10 cellular contexts compared by ENCODE assay signal in genomic region chr10:33252794-33253203, GRCh38.
DNase-seq lines count a peak whose midpoint lies in the region; ATAC-seq and TF ChIP-seq lines count a peak whose summit lies in the region.
"Had no signal": no experiment of that assay in that cellular context is flagged by ENCODE, and none has a peak within 500 bp of the region (broad histone marks: within the 10 kb centered on the region; RNA-seq: fewer than 3 reads in every experiment).

No MANE protein-coding gene starts in this region.

- peak; percentile 54 for ATAC-seq in left lung
- ATAC-seq in GM19452 (IDR thresholded peaks at IDR 0.05; ENCODE audit: unreplicated experiment): no peak
- no peak for ATAC-seq in HG02623 (IDR thresholded peaks at IDR 0.05; ENCODE audit: unreplicated experiment)

- H3K4me3 Mint-ChIP-seq in activated CD4-positive, alpha-beta T cell treated with anti-CD3 and anti-CD28 coated beads, Interleukin-2, amount 10 ng/mL, durations not matched to agents 7 days and 5 days: no peak overlapping the region
- H3K4me3 Mint-ChIP-seq: neural crest cell had no signal

- H3K4me3 ChIP-seq in AG10803 (ENCODE audit: low read length): no peak overlapping the region
- no peak overlapping the region for H3K4me3 ChIP-seq in left lung

- CTCF ChIA-PET in activated CD4-positive, alpha-beta T cell treated with anti-CD3 and anti-CD28 coated beads, Interleukin-2, amount 10 ng/mL, durations not matched to agents 7 days and 5 days (lab: Charles Lee): no interaction called here

- H3K27ac ChIP-seq in left lung: peak overlapping the region; percentile 14 to 39

- H3K9me3 ChIP-seq in left lung: no peaks in the 10 kb centered on the region

- peaks cover 9% of the 10 kb centered on the region for H3K9me3 Mint-ChIP-seq in activated CD4-positive, alpha-beta T cell treated with anti-CD3 and anti-CD28 coated beads, Interleukin-2, amount 10 ng/mL, durations not matched to agents 7 days and 5 days
- H3K9me3 Mint-ChIP-seq: neural crest cell had no signal

- intact Hi-C loops in left lung (cut with DNase I) (no loop called here), posterior cingulate gyrus (cut with DNase I) (no loop called here)

- peaks cover 11% of the 10 kb centered on the region for H3K36me3 Mint-ChIP-seq in activated CD4-positive, alpha-beta T cell treated with anti-CD3 and anti-CD28 coated beads, Interleukin-2, amount 10 ng/mL, durations not matched to agents 7 days and 5 days (ENCODE audit: low read depth)

- H3K27me3 Mint-ChIP-seq in activated CD4-positive, alpha-beta T cell treated with anti-CD3 and anti-CD28 coated beads, Interleukin-2, amount 10 ng/mL, durations not matched to agents 7 days and 5 days: peaks cover 31% of the 10 kb centered on the region

- H3K27me3 ChIP-seq in left lung: no peaks in the 10 kb centered on the region

- H3K4me1 Mint-ChIP-seq in activated CD4-positive, alpha-beta T cell treated with anti-CD3 and anti-CD28 coated beads, Interleukin-2, amount 10 ng/mL, durations not matched to agents 7 days and 5 days: peaks cover 42% of the 10 kb centered on the region

- TF ChIP-seq CTCF in AG10803 (conservative IDR thresholded peaks at IDR 0.05; ENCODE audit: low read length): no peak
- no peak for TF ChIP-seq CTCF in left lung (IDR thresholded peaks at IDR 0.05)

- POLR2A ChIA-PET in activated CD4-positive, alpha-beta T cell treated with anti-CD3 and anti-CD28 coated beads, Interleukin-2, amount 10 ng/mL, durations not matched to agents 7 days and 5 days (lab: Charles Lee): no interaction called here

- peak; percentile 79 for DNase-seq in AG10803 (ENCODE audit: low read depth)
- peak; percentile 86 for DNase-seq in HCEC 1CT
- DNase-seq in amniotic epithelial cell (ENCODE audit: low read depth): peak; percentile 81
- no peak for DNase-seq in left lung
- DNase-seq in posterior cingulate gyrus: no peak
- DNase-seq in activated CD4-positive, alpha-beta T cell treated with anti-CD3 and anti-CD28 coated beads, Interleukin-2, amount 10 ng/mL, durations not matched to agents 7 days and 5 days: no peak
- DNase-seq: amygdala had no signal

- H3K4me1 ChIP-seq in left lung: peaks cover 11 to 35% of the 10 kb centered on the region in 2 donors

- H3K27ac Mint-ChIP-seq in activated CD4-positive, alpha-beta T cell treated with anti-CD3 and anti-CD28 coated beads, Interleukin-2, amount 10 ng/mL, durations not matched to agents 7 days and 5 days: no peak overlapping the region

- H3K36me3 ChIP-seq in left lung: peaks cover 0 to 49% of the 10 kb centered on the region in 2 donors

Comparison
In these comparisons a context has a peak if more than half of its experiments do, and no peak if none do; other contexts are left out.
1. DNase-seq: peak in AG10803 (single experiment), HCEC 1CT (single experiment) and amniotic epithelial cell (single experiment); none in left lung (0 of 2), posterior cingulate gyrus (0 of 10) and activated CD4-positive, alpha-beta T cell treated with anti-CD3 and anti-CD28 coated beads, Interleukin-2, amount 10 ng/mL, durations not matched to agents 7 days and 5 days (single experiment).